Comparison of ENCODE assay signal across 14 cellular contexts in genomic region chr2:16862474-16862873, GRCh38.
"Had no signal": no experiment of that assay in that cellular context is flagged by ENCODE, and none has a peak within 500 bp of the region (broad histone marks: within the 10 kb centered on the region; RNA-seq: fewer than 3 reads in every experiment).

No MANE protein-coding gene starts in this region.

- ATAC-seq: activated naive CD4-positive, alpha-beta T cell treated with anti-CD3 and anti-CD28 coated beads, Interleukin-2, amount 50 U/mL, for 72 hours; left lobe of liver had no signal

- H3K36me3 ChIP-seq: adrenal gland, WERI-Rb-1 had no signal

- H3K27ac ChIP-seq: adrenal gland, WERI-Rb-1 had no signal

- H3K36me3 Mint-ChIP-seq: activated naive CD4-positive, alpha-beta T cell treated with anti-CD3 and anti-CD28 coated beads, Interleukin-2, amount 50 U/mL, for 72 hours had no signal

- DNase-seq: activated CD4-positive, alpha-beta T cell treated with anti-CD3 and anti-CD28 coated beads for 1 hour; activated CD4-positive, alpha-beta T cell treated with anti-CD3 and anti-CD28 coated beads, Interleukin-2, amount 50 U/mL, for 4 hours; activated gamma-delta T cell treated with Interleukin-2 at 50 U/mL for 16 hours; adrenal gland; cerebellar nuclear complex; cortex of kidney; kidney; occipital lobe; posterior cingulate gyrus; stimulated activated CD8-positive, alpha-beta memory T cell treated with anti-CD3 and anti-CD28 coated beads, Interleukin-4, amount 100 ng/mL, for 48 hours; stimulated activated naive CD4-positive, alpha-beta T cell; WERI-Rb-1 had no signal

- H3K4me1 ChIP-seq: adrenal gland had no signal

- H3K27ac Mint-ChIP-seq: activated naive CD4-positive, alpha-beta T cell treated with anti-CD3 and anti-CD28 coated beads, Interleukin-2, amount 50 U/mL, for 72 hours had no signal

- H3K9me3 ChIP-seq: adrenal gland had no signal

- H3K4me3 ChIP-seq: adrenal gland had no signal
